Comparison of ENCODE assay signal across 29 cellular contexts in the genomic region with DNA sequence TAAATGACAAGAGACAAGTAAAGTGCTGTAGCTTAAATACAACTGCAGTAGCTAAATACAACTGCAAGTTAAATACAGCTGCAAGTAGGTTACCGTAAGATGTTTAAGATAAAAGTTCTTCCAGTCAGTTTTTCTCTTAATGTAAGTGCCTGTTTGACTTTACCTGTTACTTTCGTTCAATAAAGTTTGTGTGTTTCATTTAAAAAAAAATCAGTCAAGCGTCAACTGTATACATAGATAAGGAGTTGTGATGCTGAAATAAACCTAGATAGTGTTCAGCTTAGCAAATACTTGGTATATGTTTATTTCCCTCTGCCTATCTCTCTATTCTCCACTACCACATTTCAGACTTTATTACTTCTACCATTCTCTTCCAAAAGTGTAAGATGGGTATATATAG.
"Had no signal": no experiment of that assay in that cellular context is flagged by ENCODE, and none has a peak within 500 bp of the region (broad histone marks: within the 10 kb centered on the region; RNA-seq: fewer than 3 reads in every experiment).

No MANE protein-coding gene starts in this region.

- H3K27ac ChIP-seq: colonic mucosa, coronary artery, dorsolateral prefrontal cortex, epithelial cell of prostate, esophagus muscularis mucosa, esophagus squamous epithelium, foreskin keratinocyte, gastrocnemius medialis, gastroesophageal sphincter, heart left ventricle, heart right ventricle, hepatocyte had no signal

- H3K36me3 ChIP-seq: colonic mucosa, esophagus muscularis mucosa, esophagus squamous epithelium, gastrocnemius medialis, gastroesophageal sphincter, heart left ventricle, heart right ventricle had no signal

- H3K79me2 ChIP-seq: hepatocyte had no signal

- FAIRE-seq: colon, endometrium, endothelial cell of umbilical vein, frontal cortex had no signal

- H3K4me2 ChIP-seq: hepatocyte had no signal

- H3K27me3 ChIP-seq: colonic mucosa, esophagus squamous epithelium, foreskin keratinocyte, gastrocnemius medialis, gastroesophageal sphincter had no signal

- H3K4me3 ChIP-seq: colonic mucosa, coronary artery, dorsolateral prefrontal cortex, esophagus muscularis mucosa, esophagus squamous epithelium, gastrocnemius medialis, gastroesophageal sphincter, heart left ventricle, heart right ventricle, hepatocyte had no signal

- H3K9me3 ChIP-seq: colonic mucosa, esophagus muscularis mucosa, esophagus squamous epithelium, gastrocnemius medialis, gastroesophageal sphincter, heart left ventricle, heart right ventricle had no signal

- H2AFZ ChIP-seq: hepatocyte had no signal

- DNase-seq: colonic mucosa; cortex of kidney; dermis blood vessel endothelial cell; dorsolateral prefrontal cortex; effector CD4-positive, alpha-beta T cell; effector CD8-positive, alpha-beta T cell; effector memory CD4-positive, alpha-beta T cell; effector memory CD8-positive, alpha-beta T cell; endodermal cell; erythroblast; esophagus squamous epithelium; foreskin fibroblast; foreskin keratinocyte; foreskin melanocyte; gastrocnemius medialis; glutamatergic neuron; head of caudate nucleus; heart left ventricle; heart right ventricle had no signal

- H3K4me1 ChIP-seq: colonic mucosa, esophagus muscularis mucosa, esophagus squamous epithelium, foreskin keratinocyte, gastrocnemius medialis, gastroesophageal sphincter had no signal

- ATAC-seq: effector memory CD8-positive, alpha-beta T cell; esophagus mucosa; foreskin keratinocyte; gastrocnemius medialis; gastroesophageal sphincter; heart left ventricle; heart right ventricle had no signal
